1 cellular context compared by ENCODE assay signal in the genomic region with DNA sequence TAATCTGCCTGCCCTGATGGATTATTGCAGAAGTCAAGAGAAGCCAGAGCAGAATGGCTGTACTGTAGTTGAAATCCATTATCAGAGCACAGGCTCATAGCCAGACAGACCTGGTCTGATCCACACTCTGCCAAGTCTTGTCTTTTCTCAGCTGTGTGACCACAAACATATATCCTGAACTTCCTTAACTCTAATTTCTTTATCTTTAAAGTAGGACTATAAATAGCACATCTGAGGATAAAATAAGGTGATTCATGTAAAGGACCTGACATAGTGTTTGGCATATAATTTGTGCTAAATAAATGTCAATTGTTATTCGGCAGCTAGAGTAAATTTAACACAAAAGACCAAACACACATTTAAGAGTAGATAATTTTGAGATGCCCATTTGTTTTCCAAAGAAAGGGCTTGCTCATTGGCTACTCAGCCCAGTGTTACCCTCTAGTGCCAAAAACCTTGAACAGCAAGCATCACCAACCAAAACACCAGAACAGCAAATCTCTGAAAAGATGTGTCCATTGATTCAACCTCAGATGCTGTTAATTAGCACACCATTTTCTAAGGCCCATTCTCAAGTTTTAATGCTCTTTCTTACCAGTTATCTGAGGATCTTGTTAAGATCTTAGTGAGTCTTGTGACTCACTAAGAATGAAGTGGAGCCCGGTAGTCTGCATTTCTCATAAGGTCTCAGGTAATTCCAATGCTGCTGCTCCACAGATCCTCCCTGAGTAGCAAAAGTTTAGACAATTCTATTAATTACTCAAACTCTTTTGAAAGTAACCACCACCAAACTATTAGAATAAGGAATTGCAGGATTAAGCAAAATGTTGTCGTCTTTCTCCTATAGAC.
TF ChIP-seq lines count a peak whose summit lies in the region.

No MANE protein-coding gene starts in this region.

TF ChIP-seq in GM23338, 12 proteins besides CTCF, POLR2A, EP300 and RAD21 (continued from another document):
- TF ChIP-seq, protein P1, sequence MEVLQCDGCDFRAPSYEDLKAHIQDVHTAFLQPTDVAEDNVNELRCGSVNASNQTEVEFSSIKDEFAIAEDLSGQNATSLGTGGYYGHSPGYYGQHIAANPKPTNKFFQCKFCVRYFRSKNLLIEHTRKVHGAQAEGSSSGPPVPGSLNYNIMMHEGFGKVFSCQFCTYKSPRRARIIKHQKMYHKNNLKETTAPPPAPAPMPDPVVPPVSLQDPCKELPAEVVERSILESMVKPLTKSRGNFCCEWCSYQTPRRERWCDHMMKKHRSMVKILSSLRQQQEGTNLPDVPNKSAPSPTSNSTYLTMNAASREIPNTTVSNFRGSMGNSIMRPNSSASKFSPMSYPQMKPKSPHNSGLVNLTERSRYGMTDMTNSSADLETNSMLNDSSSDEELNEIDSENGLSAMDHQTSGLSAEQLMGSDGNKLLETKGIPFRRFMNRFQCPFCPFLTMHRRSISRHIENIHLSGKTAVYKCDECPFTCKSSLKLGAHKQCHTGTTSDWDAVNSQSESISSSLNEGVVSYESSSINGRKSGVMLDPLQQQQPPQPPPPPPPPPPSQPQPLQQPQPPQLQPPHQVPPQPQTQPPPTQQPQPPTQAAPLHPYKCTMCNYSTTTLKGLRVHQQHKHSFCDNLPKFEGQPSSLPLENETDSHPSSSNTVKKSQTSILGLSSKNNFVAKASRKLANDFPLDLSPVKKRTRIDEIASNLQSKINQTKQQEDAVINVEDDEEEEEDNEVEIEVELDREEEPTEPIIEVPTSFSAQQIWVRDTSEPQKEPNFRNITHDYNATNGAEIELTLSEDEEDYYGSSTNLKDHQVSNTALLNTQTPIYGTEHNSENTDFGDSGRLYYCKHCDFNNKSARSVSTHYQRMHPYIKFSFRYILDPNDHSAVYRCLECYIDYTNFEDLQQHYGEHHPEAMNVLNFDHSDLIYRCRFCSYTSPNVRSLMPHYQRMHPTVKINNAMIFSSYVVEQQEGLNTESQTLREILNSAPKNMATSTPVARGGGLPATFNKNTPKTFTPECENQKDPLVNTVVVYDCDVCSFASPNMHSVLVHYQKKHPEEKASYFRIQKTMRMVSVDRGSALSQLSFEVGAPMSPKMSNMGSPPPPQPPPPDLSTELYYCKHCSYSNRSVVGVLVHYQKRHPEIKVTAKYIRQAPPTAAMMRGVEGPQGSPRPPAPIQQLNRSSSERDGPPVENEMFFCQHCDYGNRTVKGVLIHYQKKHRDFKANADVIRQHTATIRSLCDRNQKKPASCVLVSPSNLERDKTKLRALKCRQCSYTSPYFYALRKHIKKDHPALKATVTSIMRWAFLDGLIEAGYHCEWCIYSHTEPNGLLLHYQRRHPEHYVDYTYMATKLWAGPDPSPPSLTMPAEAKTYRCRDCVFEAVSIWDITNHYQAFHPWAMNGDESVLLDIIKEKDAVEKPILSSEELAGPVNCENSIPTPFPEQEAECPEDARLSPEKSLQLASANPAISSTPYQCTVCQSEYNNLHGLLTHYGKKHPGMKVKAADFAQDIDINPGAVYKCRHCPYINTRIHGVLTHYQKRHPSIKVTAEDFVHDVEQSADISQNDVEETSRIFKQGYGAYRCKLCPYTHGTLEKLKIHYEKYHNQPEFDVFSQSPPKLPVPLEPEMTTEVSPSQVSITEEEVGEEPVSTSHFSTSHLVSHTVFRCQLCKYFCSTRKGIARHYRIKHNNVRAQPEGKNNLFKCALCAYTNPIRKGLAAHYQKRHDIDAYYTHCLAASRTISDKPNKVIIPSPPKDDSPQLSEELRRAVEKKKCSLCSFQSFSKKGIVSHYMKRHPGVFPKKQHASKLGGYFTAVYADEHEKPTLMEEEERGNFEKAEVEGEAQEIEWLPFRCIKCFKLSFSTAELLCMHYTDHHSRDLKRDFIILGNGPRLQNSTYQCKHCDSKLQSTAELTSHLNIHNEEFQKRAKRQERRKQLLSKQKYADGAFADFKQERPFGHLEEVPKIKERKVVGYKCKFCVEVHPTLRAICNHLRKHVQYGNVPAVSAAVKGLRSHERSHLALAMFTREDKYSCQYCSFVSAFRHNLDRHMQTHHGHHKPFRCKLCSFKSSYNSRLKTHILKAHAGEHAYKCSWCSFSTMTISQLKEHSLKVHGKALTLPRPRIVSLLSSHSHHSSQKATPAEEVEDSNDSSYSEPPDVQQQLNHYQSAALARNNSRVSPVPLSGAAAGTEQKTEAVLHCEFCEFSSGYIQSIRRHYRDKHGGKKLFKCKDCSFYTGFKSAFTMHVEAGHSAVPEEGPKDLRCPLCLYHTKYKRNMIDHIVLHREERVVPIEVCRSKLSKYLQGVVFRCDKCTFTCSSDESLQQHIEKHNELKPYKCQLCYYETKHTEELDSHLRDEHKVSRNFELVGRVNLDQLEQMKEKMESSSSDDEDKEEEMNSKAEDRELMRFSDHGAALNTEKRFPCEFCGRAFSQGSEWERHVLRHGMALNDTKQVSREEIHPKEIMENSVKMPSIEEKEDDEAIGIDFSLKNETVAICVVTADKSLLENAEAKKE (CRISPR knock-in tag; IDR thresholded peaks at IDR 0.05), result no peak
- TF ChIP-seq POLR2AphosphoS5 (IDR thresholded peaks at IDR 0.05; ENCODE audit: low read depth), result no peak
- no peak for TF ChIP-seq STAT1 (IDR thresholded peaks at IDR 0.05; ENCODE audit: unreplicated experiment)
- TF ChIP-seq ZNF331 (CRISPR knock-in tag; IDR thresholded peaks at IDR 0.05; ENCODE audit: low read depth), result no peak
